ENCODE assay signal across 1 cellular context in the genomic region with DNA sequence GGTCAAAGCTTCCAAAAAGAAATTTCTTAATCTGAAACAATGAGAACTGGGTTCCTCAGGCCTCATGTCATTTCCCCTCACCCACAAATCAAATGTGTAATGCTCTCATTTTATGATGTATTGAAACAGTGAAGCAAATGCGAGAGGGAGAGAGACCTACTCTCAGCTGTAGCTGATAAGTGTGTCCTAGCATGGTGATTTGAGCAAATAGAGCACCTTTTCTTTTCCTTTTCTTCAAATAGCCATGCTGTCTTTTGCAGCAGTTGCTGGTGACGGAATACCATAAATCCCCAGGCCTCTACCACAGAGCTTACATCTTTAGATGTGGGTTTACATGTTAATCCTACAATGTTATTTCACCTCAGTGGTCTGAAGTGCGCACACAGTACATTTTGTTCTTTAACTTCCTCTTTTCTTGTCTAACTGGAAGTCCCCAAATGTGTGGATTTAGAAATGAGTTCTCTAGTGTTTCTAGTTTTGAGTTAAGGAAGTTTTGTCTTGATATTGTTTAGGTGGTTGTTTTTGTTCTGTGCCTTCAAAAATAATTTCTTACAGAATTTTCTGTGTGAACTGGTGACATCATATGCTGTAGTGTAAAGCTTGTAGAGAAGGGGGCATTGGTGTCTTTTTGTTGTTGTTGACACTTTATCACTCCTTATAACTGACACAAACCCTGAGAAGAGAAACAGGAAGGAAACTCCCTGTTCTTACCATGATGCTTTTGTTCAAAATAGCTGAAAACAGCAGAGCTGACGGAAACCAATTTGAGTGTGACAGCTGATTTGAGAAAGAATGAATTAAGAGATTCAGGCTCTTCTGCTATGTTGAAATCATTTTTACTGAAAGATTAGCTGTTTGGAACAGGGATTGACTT.
TF ChIP-seq lines count a peak whose summit lies in the region.

No MANE protein-coding gene starts in this region.

TF ChIP-seq in K562, 482 proteins besides CTCF, POLR2A, EP300 and RAD21 (continued from another document and continues in another):
- TF ChIP-seq ZBTB1 (CRISPR knock-in tag; IDR thresholded peaks at IDR 0.05; ENCODE audit: borderline replicate concordance, low read depth), result no peak
- TF ChIP-seq, protein P1, sequence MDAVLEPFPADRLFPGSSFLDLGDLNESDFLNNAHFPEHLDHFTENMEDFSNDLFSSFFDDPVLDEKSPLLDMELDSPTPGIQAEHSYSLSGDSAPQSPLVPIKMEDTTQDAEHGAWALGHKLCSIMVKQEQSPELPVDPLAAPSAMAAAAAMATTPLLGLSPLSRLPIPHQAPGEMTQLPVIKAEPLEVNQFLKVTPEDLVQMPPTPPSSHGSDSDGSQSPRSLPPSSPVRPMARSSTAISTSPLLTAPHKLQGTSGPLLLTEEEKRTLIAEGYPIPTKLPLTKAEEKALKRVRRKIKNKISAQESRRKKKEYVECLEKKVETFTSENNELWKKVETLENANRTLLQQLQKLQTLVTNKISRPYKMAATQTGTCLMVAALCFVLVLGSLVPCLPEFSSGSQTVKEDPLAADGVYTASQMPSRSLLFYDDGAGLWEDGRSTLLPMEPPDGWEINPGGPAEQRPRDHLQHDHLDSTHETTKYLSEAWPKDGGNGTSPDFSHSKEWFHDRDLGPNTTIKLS (IDR thresholded peaks at IDR 0.05; ENCODE audit: borderline replicate concordance, low read depth), result no peak; the same call in 1 of the 2 replicates
- no peak for TF ChIP-seq CEBPG (CRISPR knock-in tag; IDR thresholded peaks at IDR 0.05)
- TF ChIP-seq CEBPG (tag; conservative IDR thresholded peaks at IDR 0.05 in 1 of 2, IDR thresholded peaks at IDR 0.05 in 1 of 2), result peak in 1 of 2 experiments; percentile 48; a peak in 1 of 4 replicates
- TF ChIP-seq HDAC2 (IDR thresholded peaks at IDR 0.05), result no peak
- TF ChIP-seq SMAD2 (IDR thresholded peaks at IDR 0.05; ENCODE audit: low read depth, low read length), result no peak
- TF ChIP-seq TRIM24 (IDR thresholded peaks at IDR 0.05), result no peak
- TF ChIP-seq TAF9B (IDR thresholded peaks at IDR 0.05; ENCODE audit: partially characterized antibody), result no peak
- no peak for TF ChIP-seq MXD1 (CRISPR knock-in tag; IDR thresholded peaks at IDR 0.05; ENCODE audit: borderline replicate concordance, poor library complexity, severe bottlenecking)
- TF ChIP-seq ZFP36 (IDR thresholded peaks at IDR 0.05; ENCODE audit: low read depth, low read length, partially characterized antibody), result no peak
- TF ChIP-seq SMARCC2 (IDR thresholded peaks at IDR 0.05; ENCODE audit: low read depth), result peak; percentile 67
- TF ChIP-seq, protein P2, sequence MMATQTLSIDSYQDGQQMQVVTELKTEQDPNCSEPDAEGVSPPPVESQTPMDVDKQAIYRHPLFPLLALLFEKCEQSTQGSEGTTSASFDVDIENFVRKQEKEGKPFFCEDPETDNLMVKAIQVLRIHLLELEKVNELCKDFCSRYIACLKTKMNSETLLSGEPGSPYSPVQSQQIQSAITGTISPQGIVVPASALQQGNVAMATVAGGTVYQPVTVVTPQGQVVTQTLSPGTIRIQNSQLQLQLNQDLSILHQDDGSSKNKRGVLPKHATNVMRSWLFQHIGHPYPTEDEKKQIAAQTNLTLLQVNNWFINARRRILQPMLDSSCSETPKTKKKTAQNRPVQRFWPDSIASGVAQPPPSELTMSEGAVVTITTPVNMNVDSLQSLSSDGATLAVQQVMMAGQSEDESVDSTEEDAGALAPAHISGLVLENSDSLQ (IDR thresholded peaks at IDR 0.05), result peak; percentile 52
- no peak for TF ChIP-seq THAP12 (CRISPR knock-in tag; IDR thresholded peaks at IDR 0.05)
- no peak for TF ChIP-seq ZNF445 (CRISPR knock-in tag; IDR thresholded peaks at IDR 0.05; ENCODE audit: low read depth)
- no peak for TF ChIP-seq NFATC3 (IDR thresholded peaks at IDR 0.05)
- TF ChIP-seq ZBTB17 (CRISPR knock-in tag; IDR thresholded peaks at IDR 0.05), result peak; percentile 47; the same call in 1 of the 2 replicates
- no peak for TF ChIP-seq RHOXF2B (CRISPR knock-in tag; conservative IDR thresholded peaks at IDR 0.05)
- TF ChIP-seq MEF2D (tag; conservative IDR thresholded peaks at IDR 0.05; ENCODE audit: low read depth), result 0 out of 2 replicates have a peak, but pooled peaks have one; percentile 13
- no peak for TF ChIP-seq PREB (CRISPR knock-in tag; IDR thresholded peaks at IDR 0.05)
- TF ChIP-seq WHSC1 (IDR thresholded peaks at IDR 0.05; ENCODE audit: low read length), result no peak
- no peak for TF ChIP-seq SNRNP70 (optimal IDR thresholded peaks at IDR 0.05; ENCODE audit: low read depth, low read length)
- TF ChIP-seq KAT8 (IDR thresholded peaks at IDR 0.05; ENCODE audit: low read depth), result no peak
- TF ChIP-seq E2F4 (CRISPR knock-in tag; IDR thresholded peaks at IDR 0.05; ENCODE audit: low read depth), result no peak
- no peak; the same call in none of the 2 replicates for TF ChIP-seq ZNF239 (CRISPR knock-in tag; IDR thresholded peaks at IDR 0.05)
- no peak for TF ChIP-seq MCM3 (IDR thresholded peaks at IDR 0.05)
- TF ChIP-seq ZNF518B (CRISPR knock-in tag; IDR thresholded peaks at IDR 0.05), result no peak
- TF ChIP-seq ZKSCAN3 (CRISPR knock-in tag; IDR thresholded peaks at IDR 0.05), result no peak
- TF ChIP-seq CHD1 (IDR thresholded peaks at IDR 0.05; ENCODE audit: low read length), result no peak
- peak; percentile 56 for TF ChIP-seq BRD9 (IDR thresholded peaks at IDR 0.05; ENCODE audit: low read depth, partially characterized antibody)
- no peak for TF ChIP-seq SAFB (IDR thresholded peaks at IDR 0.05; ENCODE audit: borderline replicate concordance, low read depth, low read length)
- TF ChIP-seq CXXC5 (CRISPR knock-in tag; IDR thresholded peaks at IDR 0.05), result no peak; the same call in 1 of the 2 replicates
- TF ChIP-seq PHTF2 (CRISPR knock-in tag; IDR thresholded peaks at IDR 0.05), result no peak
- TF ChIP-seq LEF1 (IDR thresholded peaks at IDR 0.05), result peak; percentile 68
- peak; percentile 69 for TF ChIP-seq ATF3 (IDR thresholded peaks at IDR 0.05)
- no peak for TF ChIP-seq ATF3 (CRISPR knock-in tag; conservative IDR thresholded peaks at IDR 0.05)
- no peak for TF ChIP-seq XRCC3 (IDR thresholded peaks at IDR 0.05)
- peak; percentile 96 for TF ChIP-seq HMBOX1 (IDR thresholded peaks at IDR 0.05)
- TF ChIP-seq, protein P3, sequence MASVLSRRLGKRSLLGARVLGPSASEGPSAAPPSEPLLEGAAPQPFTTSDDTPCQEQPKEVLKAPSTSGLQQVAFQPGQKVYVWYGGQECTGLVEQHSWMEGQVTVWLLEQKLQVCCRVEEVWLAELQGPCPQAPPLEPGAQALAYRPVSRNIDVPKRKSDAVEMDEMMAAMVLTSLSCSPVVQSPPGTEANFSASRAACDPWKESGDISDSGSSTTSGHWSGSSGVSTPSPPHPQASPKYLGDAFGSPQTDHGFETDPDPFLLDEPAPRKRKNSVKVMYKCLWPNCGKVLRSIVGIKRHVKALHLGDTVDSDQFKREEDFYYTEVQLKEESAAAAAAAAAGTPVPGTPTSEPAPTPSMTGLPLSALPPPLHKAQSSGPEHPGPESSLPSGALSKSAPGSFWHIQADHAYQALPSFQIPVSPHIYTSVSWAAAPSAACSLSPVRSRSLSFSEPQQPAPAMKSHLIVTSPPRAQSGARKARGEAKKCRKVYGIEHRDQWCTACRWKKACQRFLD (CRISPR knock-in tag; IDR thresholded peaks at IDR 0.05), result peak; percentile 79
- TF ChIP-seq HMGN3 (IDR thresholded peaks at IDR 0.05; ENCODE audit: borderline replicate concordance, extremely low read depth, insufficient read length, low read depth, low read length), result no peak
- no peak for TF ChIP-seq ZKSCAN1 (IDR thresholded peaks at IDR 0.05; ENCODE audit: low read depth, low read length)
